23 cellular contexts compared by ENCODE assay signal in the genomic region with DNA sequence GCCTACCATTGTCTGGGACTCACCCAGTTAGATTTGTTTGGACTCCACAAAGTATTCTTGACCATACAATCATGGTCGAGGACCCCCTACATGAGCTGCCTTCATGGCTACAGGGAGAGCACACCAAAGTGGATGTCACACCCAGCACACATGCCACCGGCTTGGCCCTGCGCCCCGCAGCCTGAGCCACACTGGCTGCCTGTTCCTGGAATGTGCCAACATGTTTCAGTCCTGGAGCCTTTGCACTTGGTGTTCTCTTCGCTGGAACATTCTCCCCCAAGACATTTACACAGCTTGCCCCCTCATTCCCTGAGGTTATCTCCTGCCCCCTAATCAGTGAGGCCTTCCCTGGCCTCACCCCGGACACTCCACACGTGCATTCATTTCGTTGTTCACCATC. TPM values are rescaled to one million over a fixed set of nuclear protein-coding genes. Genes with fewer than 3 reads are reported as not detected.
DNase-seq lines count a peak whose midpoint lies in the region; ATAC-seq, FAIRE-seq and TF ChIP-seq lines count a peak whose summit lies in the region.
"Had no signal": no experiment of that assay in that cellular context is flagged by ENCODE, and none has a peak within 500 bp of the region (broad histone marks: within the 10 kb centered on the region; RNA-seq: fewer than 3 reads in every experiment).

No MANE protein-coding gene starts in this region.

- intact Hi-C loops in right cardiac atrium (cut with DNase I), result no loop called here
- intact Hi-C loops in pancreas (cut with DNase I), result no loop called here

- 57% methylated on average over 8 of the region's 8 CpGs for WGBS in right cardiac atrium
- 80 to 82% methylated on average over 8 of the region's 8 CpGs for WGBS in pancreas, 2 donors

- H3K4me3 Mint-ChIP-seq in nephron progenitor cell, result no peak overlapping the region
- H3K4me3 Mint-ChIP-seq: activated CD4-positive, alpha-beta memory T cell treated with anti-CD3 and anti-CD28 coated beads for 36 hours; activated naive CD4-positive, alpha-beta T cell treated with anti-CD3 and anti-CD28 coated beads, Interleukin-2, amount 50 U/mL, for 24 hours; activated T-cell treated with anti-CD3 and anti-CD28 coated beads, Interleukin-2, amount 50 U/mL, for 4 hours; CD8-positive, alpha-beta T cell; H9; natural killer cell; stimulated activated memory B cell treated with anti-CD40 and anti-IgM and Interleukin-4, amounts not matched to agents 10 μg/mL and 1 μg/mL and 100 μg/mL, for 72 hours had no signal

- no peaks in the 10 kb centered on the region for H3K9me3 ChIP-seq in BLaER1
- no peaks in the 10 kb centered on the region for H3K9me3 ChIP-seq in Peyer's patch
- H3K9me3 ChIP-seq in right cardiac atrium (ENCODE audit: control insufficient read depth, low read length), result no peaks in the 10 kb centered on the region
- H3K9me3 ChIP-seq in pancreas, result no peaks in the 10 kb centered on the region
- H3K9me3 ChIP-seq: tibial artery had no signal

- H3K27me3 ChIP-seq in BLaER1, result no peaks in the 10 kb centered on the region
- H3K27me3 ChIP-seq in Peyer's patch, result no peaks in the 10 kb centered on the region
- H3K27me3 ChIP-seq in right cardiac atrium (ENCODE audit: control insufficient read depth, insufficient read depth), result no peaks in the 10 kb centered on the region
- H3K27me3 ChIP-seq in pancreas, result no peaks in the 10 kb centered on the region
- H3K27me3 ChIP-seq: tibial artery had no signal

- H3K9ac ChIP-seq in BLaER1, result no peak overlapping the region

- TF ChIP-seq CTCF in Peyer's patch (IDR thresholded peaks at IDR 0.05), result peak in 1 of 6 experiments; percentile 1
- no peak for TF ChIP-seq CTCF in pancreas (IDR thresholded peaks at IDR 0.05)
- no peak for TF ChIP-seq CTCF in nephron progenitor cell (IDR thresholded peaks at IDR 0.05)

- ATAC-seq in right cardiac atrium (peak; percentile 76 to 85), pancreas (peak in 3 of 4 donors; percentile 44 to 60 (median 53))
- ATAC-seq: activated T-cell treated with anti-CD3 and anti-CD28 coated beads, Interleukin-2, amount 50 U/mL, for 4 hours; CD8-positive, alpha-beta T cell; natural killer cell; stimulated activated memory B cell treated with anti-CD40 and anti-IgM and Interleukin-4, amounts not matched to agents 10 μg/mL and 1 μg/mL and 100 μg/mL, for 72 hours had no signal

- peaks cover 64% of the 10 kb centered on the region for H3K36me3 ChIP-seq in BLaER1
- H3K36me3 ChIP-seq in Peyer's patch, result peaks cover 0 to 27% (median 0%) of the 10 kb centered on the region in 3 donors
- peaks cover 6 to 23% (median 8%) of the 10 kb centered on the region in 3 donors for H3K36me3 ChIP-seq in pancreas

- H3K4me1 Mint-ChIP-seq in nephron progenitor cell, result peaks cover 3% of the 10 kb centered on the region
- H3K4me1 Mint-ChIP-seq: activated naive CD4-positive, alpha-beta T cell treated with anti-CD3 and anti-CD28 coated beads, Interleukin-2, amount 50 U/mL, for 24 hours had no signal

- peaks cover 8% of the 10 kb centered on the region; the same call in 1 of the 2 replicates for H4K20me1 ChIP-seq in BLaER1

- H3K27ac Mint-ChIP-seq in nephron progenitor cell, result no peak overlapping the region
- H3K27ac Mint-ChIP-seq: activated CD4-positive, alpha-beta memory T cell treated with anti-CD3 and anti-CD28 coated beads for 36 hours; activated naive CD4-positive, alpha-beta T cell treated with anti-CD3 and anti-CD28 coated beads, Interleukin-2, amount 50 U/mL, for 24 hours; CD8-positive, alpha-beta T cell; natural killer cell; progenitor cell of endocrine pancreas; stimulated activated memory B cell treated with anti-CD40 and anti-IgM and Interleukin-4, amounts not matched to agents 10 μg/mL and 1 μg/mL and 100 μg/mL, for 72 hours had no signal

- peak overlapping the region; percentile 24; the same call in 1 of the 2 replicates for H3K27ac ChIP-seq in BLaER1
- peak overlapping the region in 3 of 4 donors; percentile 76 to 99 (median 92) for H3K27ac ChIP-seq in Peyer's patch
- H3K27ac ChIP-seq in right cardiac atrium (ENCODE audit: low read length), result peak overlapping the region; percentile 55
- no peak overlapping the region for H3K27ac ChIP-seq in pancreas
- H3K27ac ChIP-seq: tibial artery had no signal

- H3K4me2 ChIP-seq in BLaER1, result peak overlapping the region; percentile 25

- DNase-seq in Peyer's patch (peak in 2 of 3 donors; percentile 75 to 79), right cardiac atrium (peak; percentile 47 to 88 (median 86)), pancreas (peak in 1 of 6 donors; percentile 37), NCI-H2227 (lab: John Stamatoyannopoulos, UW; ENCODE audit: unreplicated experiment) (no peak), middle frontal gyrus (ENCODE audit: extremely low spot score, low spot score) (no peak), nephron progenitor cell (no peak)
- DNase-seq in activated effector memory CD4-positive, alpha-beta T cell treated with Interleukin-2 at 50 U/mL for 16 hours, result no peak
- DNase-seq: ACHN; activated CD4-positive, alpha-beta memory T cell treated with anti-CD3 and anti-CD28 coated beads for 36 hours; activated T-cell treated with anti-CD3 and anti-CD28 coated beads, Interleukin-2, amount 50 U/mL, for 4 hours; CD8-positive, alpha-beta T cell; cortex of kidney; H9; kidney glomerular epithelial cell; natural killer cell; NCI-H510A treated with DMSO at 0.1 percent for 48 hours; SIG-M5; T-helper 2 cell; tibial artery had no signal

- H3K27me3 Mint-ChIP-seq in nephron progenitor cell (ENCODE audit: low read depth, poor library complexity), result peaks cover 9% of the 10 kb centered on the region
- H3K27me3 Mint-ChIP-seq: activated CD4-positive, alpha-beta memory T cell treated with anti-CD3 and anti-CD28 coated beads for 36 hours; activated naive CD4-positive, alpha-beta T cell treated with anti-CD3 and anti-CD28 coated beads, Interleukin-2, amount 50 U/mL, for 24 hours; progenitor cell of endocrine pancreas; stimulated activated memory B cell treated with anti-CD40 and anti-IgM and Interleukin-4, amounts not matched to agents 10 μg/mL and 1 μg/mL and 100 μg/mL, for 72 hours had no signal

- no peak for TF ChIP-seq POLR2A in Peyer's patch (IDR thresholded peaks at IDR 0.05)

- no peaks in the 10 kb centered on the region for H3K9me3 Mint-ChIP-seq in nephron progenitor cell
- H3K9me3 Mint-ChIP-seq: activated CD4-positive, alpha-beta memory T cell treated with anti-CD3 and anti-CD28 coated beads for 36 hours; activated naive CD4-positive, alpha-beta T cell treated with anti-CD3 and anti-CD28 coated beads, Interleukin-2, amount 50 U/mL, for 24 hours; activated T-cell treated with anti-CD3 and anti-CD28 coated beads, Interleukin-2, amount 50 U/mL, for 4 hours; H9; natural killer cell; stimulated activated memory B cell treated with anti-CD40 and anti-IgM and Interleukin-4, amounts not matched to agents 10 μg/mL and 1 μg/mL and 100 μg/mL, for 72 hours had no signal

- peaks cover 4% of the 10 kb centered on the region for H3K36me3 Mint-ChIP-seq in nephron progenitor cell (ENCODE audit: low read depth)
- H3K36me3 Mint-ChIP-seq: natural killer cell had no signal

- H3K4me3 ChIP-seq in BLaER1 (no peak overlapping the region), Peyer's patch (peak overlapping the region in 1 of 4 donors; percentile 22), right cardiac atrium (ENCODE audit: low read length) (no peak overlapping the region), pancreas (no peak overlapping the region)
- H3K4me3 ChIP-seq: tibial artery had no signal

- FAIRE-seq in pancreas (lab: Jason Lieb, UNC), result no peak

- H3K4me1 ChIP-seq in BLaER1, result peaks cover 28% of the 10 kb centered on the region
- H3K4me1 ChIP-seq in Peyer's patch, result peaks cover 0 to 51% (median 8%) of the 10 kb centered on the region in 4 donors
- H3K4me1 ChIP-seq in right cardiac atrium (ENCODE audit: control insufficient read depth, insufficient read depth, low read length), result peaks cover 5% of the 10 kb centered on the region
- no peaks in the 10 kb centered on the region for H3K4me1 ChIP-seq in pancreas
- H3K4me1 ChIP-seq: tibial artery had no signal

RNA-seq across cellular contexts. Expression of gene PPARA, which starts 45.9 kb away (rescaled TPM):
- total RNA-seq in Peyer's patch, result 100 to 1,000 TPM in 3 of 4 donors, 10 to 100 TPM in 1; 21.5 to 231 (median 189) TPM
- 10 to 100 TPM; 63.6 to 85.2 (median 72.7) TPM for total RNA-seq in right cardiac atrium
- 22.9 TPM for polyA plus RNA-seq in right cardiac atrium
- total RNA-seq in pancreas, result 10 to 100 TPM; 13.8 to 24.5 (median 16.2) TPM
- polyA plus RNA-seq in pancreas, result 1 to 10 TPM; 4.1 to 6.1 TPM

RNA-seq across cellular contexts. Expression of gene CDPF1, which starts 53.8 kb away (rescaled TPM):
- 10 to 100 TPM in 3 of 4 donors, 1 to 10 TPM in 1; 7.0 to 23.9 (median 12.1) TPM for total RNA-seq in Peyer's patch
- total RNA-seq in right cardiac atrium, result 10 to 100 TPM in 1 of 4 donors, 1 to 10 TPM in 3; 8.9 to 10.4 (median 9.2) TPM
- polyA plus RNA-seq in right cardiac atrium, result 10.5 TPM
- total RNA-seq in pancreas, result 1 to 10 TPM; 2.9 to 4.6 (median 3.9) TPM
- polyA plus RNA-seq in pancreas, result 10 to 100 TPM in 1 of 2 donors, 1 to 10 TPM in 1; 9.2 to 12.0 TPM

Comparison
In these comparisons a context has a peak if more than half of its experiments do, and no peak if none do; other contexts are left out.
1. H3K27ac ChIP-seq: peak in BLaER1 (single experiment), Peyer's patch (3 of 4) and right cardiac atrium (single experiment); none in pancreas (0 of 4).
2. DNase-seq: peak in Peyer's patch (2 of 3) and right cardiac atrium (3 of 3); none in NCI-H2227 (single experiment), activated effector memory CD4-positive, alpha-beta T cell treated with Interleukin-2 at 50 U/mL for 16 hours (single experiment), middle frontal gyrus (single experiment) and nephron progenitor cell (single experiment).